8 cellular contexts compared by ENCODE assay signal in the genomic region with DNA sequence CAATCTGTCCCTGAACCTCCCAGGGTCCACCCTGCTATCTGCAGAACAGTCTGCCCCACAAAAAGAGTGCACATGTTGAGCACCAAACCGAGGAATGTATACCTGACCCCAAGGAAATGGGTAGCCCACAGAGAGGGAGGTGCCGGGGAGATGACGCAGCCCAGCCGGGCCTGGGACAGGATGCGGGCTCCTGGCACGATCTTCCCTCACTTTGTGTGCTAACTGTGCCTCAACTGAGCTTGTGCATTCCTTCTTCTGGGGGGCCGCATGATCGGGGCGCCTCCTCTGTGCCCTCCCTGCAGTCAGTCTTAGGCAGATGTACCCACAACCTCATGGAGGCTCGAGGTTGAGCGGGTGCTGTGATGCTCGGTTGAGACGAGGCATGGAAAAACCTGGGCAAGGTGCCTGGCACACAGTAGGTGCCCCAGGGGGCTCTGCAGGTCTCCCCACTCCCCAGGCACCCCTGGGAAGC. TPM values are rescaled to one million over a fixed set of nuclear protein-coding genes. Genes with fewer than 3 reads are reported as not detected.
DNase-seq lines count a peak whose midpoint lies in the region; ATAC-seq, FAIRE-seq and TF ChIP-seq lines count a peak whose summit lies in the region.

No MANE protein-coding gene starts in this region.

- H3K36me3 Mint-ChIP-seq in astrocyte (ENCODE audit: low read depth, unreplicated experiment): peaks cover 6% of the 10 kb centered on the region

- peaks cover 29% of the 10 kb centered on the region for H4K20me1 ChIP-seq in astrocyte (ENCODE audit: insufficient read depth, low read length)

- peaks cover 10% of the 10 kb centered on the region for H3K27me3 ChIP-seq in astrocyte (ENCODE audit: insufficient read depth, low read length)

- no peaks in the 10 kb centered on the region for H3K9me3 ChIP-seq in astrocyte (ENCODE audit: insufficient read depth, low read depth, low read length)

- H3K36me3 ChIP-seq in astrocyte (ENCODE audit: insufficient read depth, low read length): no peaks in the 10 kb centered on the region

- H3K27me3 Mint-ChIP-seq in astrocyte (ENCODE audit: low read depth, unreplicated experiment): peaks cover 7% of the 10 kb centered on the region

- H3K9me3 Mint-ChIP-seq in astrocyte (ENCODE audit: unreplicated experiment): no peaks in the 10 kb centered on the region

- H3K27ac ChIP-seq in astrocyte (ENCODE audit: low read depth, low read length): peak overlapping the region; percentile 78

- peaks cover 57% of the 10 kb centered on the region for H3K4me1 ChIP-seq in astrocyte (ENCODE audit: insufficient read depth, low read length)

- peaks cover 34% of the 10 kb centered on the region for H3K79me2 ChIP-seq in astrocyte (ENCODE audit: insufficient read depth, low read length)

- no peak overlapping the region for H3K27ac Mint-ChIP-seq in astrocyte (ENCODE audit: unreplicated experiment)

- H3K4me3 Mint-ChIP-seq in astrocyte (ENCODE audit: unreplicated experiment): peak overlapping the region; percentile 70

- no peak overlapping the region for H2AFZ ChIP-seq in astrocyte (ENCODE audit: low read depth, low read length)

- H3K9ac ChIP-seq in astrocyte (ENCODE audit: low read length): peak overlapping the region; percentile 59

- peaks cover 4% of the 10 kb centered on the region for H3K4me1 Mint-ChIP-seq in astrocyte (ENCODE audit: low read depth, unreplicated experiment)

- DNase-seq in AG08395 (ENCODE audit: low spot score) (peak; percentile 70), HUDEP-2 (lab: John Stamatoyannopoulos, UW; ENCODE audit: unreplicated experiment in 76 of 76) (peak in 51 of 76 experiments; percentile 9 to 80 (median 44)), astrocyte (ENCODE audit: low read depth) (peak; percentile 76), lung microvascular endothelial cell (ENCODE audit: low read depth in 2 of 2) (peak; percentile 60 to 85), NCI-H1417 treated with DMSO at 0.1 percent for 48 hours (lab: John Stamatoyannopoulos, UW) (no peak), NCI-H748 treated with DMSO at 0.1 percent for 48 hours (lab: John Stamatoyannopoulos, UW) (no peak), mucosa of gallbladder (ENCODE audit: low spot score) (no peak)

- no peak for TF ChIP-seq CTCF in astrocyte (IDR thresholded peaks at IDR 0.05; ENCODE audit: insufficient read depth, low read depth, low read length)

- peak overlapping the region; percentile 92 for H3K4me2 ChIP-seq in astrocyte (ENCODE audit: low read length)

- H3K4me3 ChIP-seq in astrocyte (ENCODE audit: insufficient read depth, low read depth, low read length): peak overlapping the region; percentile 26

- ATAC-seq in HG02981 (IDR thresholded peaks at IDR 0.05; ENCODE audit: unreplicated experiment): no peak

- no peak for FAIRE-seq in astrocyte (lab: Jason Lieb, UNC)

RNA-seq across cellular contexts. Expression of a gene that starts 2.4 kb away (rescaled TPM):
- total RNA-seq in astrocyte: 24.3 and 26.0 TPM in 2 replicates
- 12.6 and 18.3 TPM in 2 replicates for total RNA-seq in lung microvascular endothelial cell
- total RNA-seq in mucosa of gallbladder: 24.6 TPM

RNA-seq across cellular contexts. Expression of a gene that starts 6.7 kb away (rescaled TPM):
- total RNA-seq in astrocyte (0.19 and 1.5 TPM in 2 replicates), lung microvascular endothelial cell (0.99 and 1.5 TPM in 2 replicates), mucosa of gallbladder (1.7 TPM)

RNA-seq across cellular contexts. Expression of a gene that starts 40.8 kb away (rescaled TPM):
- total RNA-seq in astrocyte (173 and 199 TPM in 2 replicates), lung microvascular endothelial cell (115 and 137 TPM in 2 replicates), mucosa of gallbladder (160 TPM)

RNA-seq across cellular contexts. Expression of a gene that starts 41.0 kb away (rescaled TPM):
- 35.6 and 39.2 TPM in 2 replicates for total RNA-seq in astrocyte
- 13.1 and 14.1 TPM in 2 replicates for total RNA-seq in lung microvascular endothelial cell
- total RNA-seq in mucosa of gallbladder: 24.0 TPM

Comparison
In these comparisons a context has a peak if more than half of its experiments do, and no peak if none do; other contexts are left out.
1. DNase-seq: peak in AG08395 (single experiment), HUDEP-2 (51 of 76), astrocyte (single experiment) and lung microvascular endothelial cell (2 of 2); none in NCI-H1417 treated with DMSO at 0.1 percent for 48 hours (single experiment), NCI-H748 treated with DMSO at 0.1 percent for 48 hours (single experiment) and mucosa of gallbladder (single experiment).